ENCODE assay signal across 8 cellular contexts in genomic region chr12:79373896-79374499, GRCh38.
DNase-seq lines count a peak whose midpoint lies in the region; ATAC-seq and TF ChIP-seq lines count a peak whose summit lies in the region.

No MANE protein-coding gene starts in this region.

- TF ChIP-seq EP300 in Ishikawa (IDR thresholded peaks at IDR 0.05; ENCODE audit: borderline replicate concordance) = no peak

- H3K27ac ChIP-seq in VCaP = no peak overlapping the region

- DNase-seq in activated T-cell treated with anti-CD3 and anti-CD28 coated beads, Interleukin-2, amount 50 U/mL, for 48 hours = peak; percentile 35 to 40
- no peak for DNase-seq in activated T-cell treated with anti-CD3 and anti-CD28 coated beads, Interleukin-2, amount 50 U/mL, for 1 hour
- DNase-seq in iris pigment epithelial cell (ENCODE audit: low read depth) = peak; percentile 37
- no peak for DNase-seq in activated gamma-delta T cell treated with Interleukin-2 at 50 U/mL for 16 hours
- no peak for DNase-seq in KG1 (lab: John Stamatoyannopoulos, UW)

- peak; percentile 76 for TF ChIP-seq CTCF in VCaP (conservative IDR thresholded peaks at IDR 0.05)

- peak; percentile 87 for ATAC-seq in GM21526 (IDR thresholded peaks at IDR 0.05; ENCODE audit: low FRiP score, unreplicated experiment)

- peak; percentile 81 for TF ChIP-seq RAD21 in Ishikawa (IDR thresholded peaks at IDR 0.05; ENCODE audit: low read depth)

TF ChIP-seq in Ishikawa, 13 proteins besides CTCF, POLR2A, EP300 and RAD21:
- no peak for TF ChIP-seq ZBTB7A (IDR thresholded peaks at IDR 0.05; ENCODE audit: low read depth)
- no peak for TF ChIP-seq REST (IDR thresholded peaks at IDR 0.05; ENCODE audit: low read depth)
- TF ChIP-seq USF1 (IDR thresholded peaks at IDR 0.05) = no peak
- no peak for TF ChIP-seq FOXM1 (IDR thresholded peaks at IDR 0.05; ENCODE audit: borderline replicate concordance, low read depth)
- no peak for TF ChIP-seq TCF12 (IDR thresholded peaks at IDR 0.05; ENCODE audit: low read depth)
- no peak for TF ChIP-seq YY1 (IDR thresholded peaks at IDR 0.05; ENCODE audit: low read depth)
- no peak for TF ChIP-seq CREB1 (IDR thresholded peaks at IDR 0.05; ENCODE audit: low read depth)
- no peak for TF ChIP-seq MAX (IDR thresholded peaks at IDR 0.05)
- no peak for TF ChIP-seq CEBPB (IDR thresholded peaks at IDR 0.05)
- TF ChIP-seq NFIC (IDR thresholded peaks at IDR 0.05) = no peak
- no peak for TF ChIP-seq EGR1 (IDR thresholded peaks at IDR 0.05)
- TF ChIP-seq TEAD4 (IDR thresholded peaks at IDR 0.05) = no peak
- no peak for TF ChIP-seq TAF1 (IDR thresholded peaks at IDR 0.05; ENCODE audit: low read depth)

Comparison
In these comparisons a context has a peak if more than half of its experiments do, and no peak if none do; other contexts are left out.
1. DNase-seq: peak in activated T-cell treated with anti-CD3 and anti-CD28 coated beads, Interleukin-2, amount 50 U/mL, for 48 hours (2 of 2) and iris pigment epithelial cell (single experiment); none in activated T-cell treated with anti-CD3 and anti-CD28 coated beads, Interleukin-2, amount 50 U/mL, for 1 hour (single experiment), activated gamma-delta T cell treated with Interleukin-2 at 50 U/mL for 16 hours (single experiment) and KG1 (single experiment).